In genomic region chr11:47216141-47216798, GRCh38 we compare ENCODE assay signal across 8 cellular contexts. TPM values are rescaled to one million over a fixed set of nuclear protein-coding genes. Genes with fewer than 3 reads are reported as not detected.
A peak's percentile ranks its signal among the peaks of the same experiment; 100 is the strongest.
DNase-seq lines count a peak whose midpoint lies in the region; ATAC-seq and TF ChIP-seq lines count a peak whose summit lies in the region.

No MANE protein-coding gene starts in this region.

- intact Hi-C loops in thyroid gland (cut with DNase I), result no loop called here

- WGBS in thyroid gland, 2 donors, result 17 to 18% methylated on average over 12 of the region's 12 CpGs

- peak overlapping the region; percentile 57 to 93 (median 81) for H3K27ac ChIP-seq in thyroid gland

- H3K9me3 ChIP-seq in thyroid gland, result no peaks in the 10 kb centered on the region

- no peaks in the 10 kb centered on the region for H3K9me3 Mint-ChIP-seq in osteocyte (ENCODE audit: unreplicated experiment)

- H3K36me3 Mint-ChIP-seq in osteocyte (ENCODE audit: unreplicated experiment), result peaks cover 8% of the 10 kb centered on the region

- peak overlapping the region in 1 of 3 donors; percentile 52 for H3K4me3 ChIP-seq in thyroid gland (replicated peaks in 1 of 3)

- H3K36me3 ChIP-seq in thyroid gland, result no peaks in the 10 kb centered on the region

- no peaks in the 10 kb centered on the region for H3K27me3 Mint-ChIP-seq in osteocyte (ENCODE audit: unreplicated experiment)

- peak overlapping the region; percentile 91 for H3K4me3 Mint-ChIP-seq in osteocyte (ENCODE audit: unreplicated experiment)

- peaks cover 59% of the 10 kb centered on the region for H3K4me1 Mint-ChIP-seq in osteocyte (ENCODE audit: unreplicated experiment)

- no peak for TF ChIP-seq POLR2A in thyroid gland (IDR thresholded peaks at IDR 0.05)

- peak overlapping the region; percentile 95 for H3K27ac Mint-ChIP-seq in osteocyte (ENCODE audit: unreplicated experiment)

- TF ChIP-seq CTCF in osteocyte (IDR thresholded peaks at IDR 0.05) (peak; percentile 14), thyroid gland (IDR thresholded peaks at IDR 0.05) (no peak)

- H3K4me1 ChIP-seq in thyroid gland, result peaks cover 17 to 18% of the 10 kb centered on the region in 2 donors

- peak; percentile 25 for ATAC-seq in GM21447 (IDR thresholded peaks at IDR 0.05; ENCODE audit: unreplicated experiment)
- no peak for ATAC-seq in GM18517 (IDR thresholded peaks at IDR 0.05; ENCODE audit: unreplicated experiment)

- DNase-seq in COLO829 (ENCODE audit: low spot score) (peak; percentile 54), NCI-H446 (lab: John Stamatoyannopoulos, UW) (peak; percentile 39 to 75), activated T-cell treated with anti-CD3 and anti-CD28 coated beads for 24 hours (ENCODE audit: low read depth) (peak; percentile 72), fibroblast of peridontal ligament (ENCODE audit: extremely low read depth) (peak; percentile 85), osteocyte (ENCODE audit: extremely low spot score, unreplicated experiment) (peak; percentile 88), thyroid gland (peak; percentile 67 to 76)

- no peaks in the 10 kb centered on the region for H3K27me3 ChIP-seq in thyroid gland

RNA-seq across cellular contexts. Expression of gene DDB2, which starts 1.5 kb away (rescaled TPM):
- total RNA-seq in osteocyte (53.8 and 54.2 TPM in 2 replicates), thyroid gland (10 to 100 TPM; 10.6 to 19.3 (median 12.9) TPM)

RNA-seq across cellular contexts. Expression of gene PACSIN3, which starts 30.0 kb away (rescaled TPM):
- total RNA-seq in osteocyte (90.3 and 93.3 TPM in 2 replicates), thyroid gland (10 to 100 TPM; 43.6 to 71.6 (median 54.2) TPM)

RNA-seq across cellular contexts. Expression of gene ACP2, which starts 32.3 kb away (rescaled TPM):
- total RNA-seq in osteocyte (55.7 and 60.5 TPM in 2 replicates), thyroid gland (10 to 100 TPM; 32.4 to 98.5 (median 73.3) TPM)

RNA-seq across cellular contexts. Expression of gene ARFGAP2, which starts 39.6 kb away (rescaled TPM):
- 73.4 and 77.4 TPM in 2 replicates for total RNA-seq in osteocyte
- 100 to 1,000 TPM; 145 to 194 (median 160) TPM for total RNA-seq in thyroid gland

RNA-seq across cellular contexts. Expression of gene NR1H3, which starts 41.5 kb away (rescaled TPM):
- total RNA-seq in osteocyte (10.5 and 14.4 TPM in 2 replicates), thyroid gland (10 to 100 TPM; 27.5 to 58.3 (median 42.5) TPM)
